27 cellular contexts compared by ENCODE assay signal in the genomic region with DNA sequence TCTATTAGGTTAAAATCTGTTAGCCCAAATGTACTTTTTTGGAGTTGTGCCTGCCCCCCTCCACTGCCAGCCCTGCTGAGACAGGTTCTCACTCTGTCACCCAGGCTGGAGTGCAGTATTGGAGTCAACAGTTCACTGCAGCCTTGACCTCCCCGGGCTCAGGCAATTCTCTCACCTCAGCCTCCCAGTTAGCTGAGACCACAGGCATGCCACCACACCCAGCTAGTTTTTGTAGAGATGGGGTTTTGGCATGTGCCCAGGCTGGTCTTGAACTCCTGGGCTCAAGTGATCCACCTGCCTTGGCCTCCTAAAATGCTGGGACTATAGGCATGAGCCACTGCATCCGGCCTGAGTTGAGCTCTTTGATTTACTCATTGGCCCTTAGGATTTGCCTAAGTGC.
DNase-seq lines count a peak whose midpoint lies in the region; ATAC-seq lines count a peak whose summit lies in the region.
"Had no signal": no experiment of that assay in that cellular context is flagged by ENCODE, and none has a peak within 500 bp of the region (broad histone marks: within the 10 kb centered on the region; RNA-seq: fewer than 3 reads in every experiment).

No MANE protein-coding gene starts in this region.

- peaks cover 79% of the 10 kb centered on the region for H3K36me3 Mint-ChIP-seq in activated T-cell treated with anti-CD3 and anti-CD28 coated beads, Interleukin-2, amount 50 U/mL, for 24 hours (ENCODE audit: low read depth)
- peaks cover 52% of the 10 kb centered on the region for H3K36me3 Mint-ChIP-seq in stimulated activated memory B cell treated with anti-CD40 and anti-IgM and Interleukin-4, amounts not matched to agents 10 μg/mL and 1 μg/mL and 100 μg/mL, for 72 hours

- no peaks in the 10 kb centered on the region for H3K27me3 Mint-ChIP-seq in activated T-cell treated with anti-CD3 and anti-CD28 coated beads, Interleukin-2, amount 50 U/mL, for 24 hours
- H3K27me3 Mint-ChIP-seq in stimulated activated memory B cell treated with anti-CD40 and anti-IgM and Interleukin-4, amounts not matched to agents 10 μg/mL and 1 μg/mL and 100 μg/mL, for 72 hours, result no peaks in the 10 kb centered on the region

- no peaks in the 10 kb centered on the region for H3K9me3 Mint-ChIP-seq in activated T-cell treated with anti-CD3 and anti-CD28 coated beads, Interleukin-2, amount 50 U/mL, for 24 hours
- no peaks in the 10 kb centered on the region for H3K9me3 Mint-ChIP-seq in stimulated activated memory B cell treated with anti-CD40 and anti-IgM and Interleukin-4, amounts not matched to agents 10 μg/mL and 1 μg/mL and 100 μg/mL, for 72 hours
- H3K9me3 Mint-ChIP-seq: activated naive CD4-positive, alpha-beta T cell treated with anti-CD3 and anti-CD28 coated beads for 36 hours; activated T-cell treated with anti-CD3 and anti-CD28 coated beads, Interleukin-2, amount 50 U/mL, for 4 hours; endodermal cell had no signal

- peaks cover 58% of the 10 kb centered on the region for H3K4me1 Mint-ChIP-seq in activated T-cell treated with anti-CD3 and anti-CD28 coated beads, Interleukin-2, amount 50 U/mL, for 24 hours (ENCODE audit: low read depth)
- H3K4me1 Mint-ChIP-seq in stimulated activated memory B cell treated with anti-CD40 and anti-IgM and Interleukin-4, amounts not matched to agents 10 μg/mL and 1 μg/mL and 100 μg/mL, for 72 hours, result peaks cover 8% of the 10 kb centered on the region
- H3K4me1 Mint-ChIP-seq: endodermal cell had no signal

- peak overlapping the region; percentile 84 for H3K27ac Mint-ChIP-seq in activated T-cell treated with anti-CD3 and anti-CD28 coated beads, Interleukin-2, amount 50 U/mL, for 24 hours
- H3K27ac Mint-ChIP-seq in stimulated activated memory B cell treated with anti-CD40 and anti-IgM and Interleukin-4, amounts not matched to agents 10 μg/mL and 1 μg/mL and 100 μg/mL, for 72 hours, result peak overlapping the region; percentile 58
- H3K27ac Mint-ChIP-seq: activated naive CD4-positive, alpha-beta T cell treated with anti-CD3 and anti-CD28 coated beads for 36 hours; endodermal cell had no signal

- ATAC-seq in stimulated activated memory B cell treated with anti-CD40 and anti-IgM and Interleukin-4, amounts not matched to agents 10 μg/mL and 1 μg/mL and 100 μg/mL, for 72 hours, result no peak
- ATAC-seq in GM21381 (IDR thresholded peaks at IDR 0.05; ENCODE audit: unreplicated experiment) (no peak), GM18870 (IDR thresholded peaks at IDR 0.05; ENCODE audit: unreplicated experiment) (no peak)
- ATAC-seq: activated CD4-positive, CD25-positive, alpha-beta regulatory T cell treated with anti-CD3 and anti-CD28 coated beads, Interleukin-2, amount 50 U/mL, for 24 hours; activated T-cell treated with anti-CD3 and anti-CD28 coated beads, Interleukin-2, amount 50 U/mL, for 4 hours; foreskin keratinocyte; heart right ventricle; psoas muscle had no signal

- DNase-seq in activated T-cell treated with anti-CD3 and anti-CD28 coated beads, Interleukin-2, amount 50 U/mL, for 24 hours, result no peak
- DNase-seq in activated T-cell treated with anti-CD3 and anti-CD28 coated beads for 4 hours (no peak), HT1080 (ENCODE audit: low read depth) (peak; percentile 20), astrocyte of the hippocampus (ENCODE audit: low read depth, low spot score) (peak; percentile 5), iPS-NIHi7 (ENCODE audit: extremely low spot score) (no peak)
- DNase-seq: activated CD8-positive, alpha-beta memory T cell treated with anti-CD3 and anti-CD28 coated beads for 24 hours; activated naive CD4-positive, alpha-beta T cell treated with anti-CD3 and anti-CD28 coated beads for 36 hours; activated T-cell treated with anti-CD3 and anti-CD28 coated beads, Interleukin-2, amount 50 U/mL, for 4 hours; AML-193; aorta; COR-L47; cortex of kidney; endodermal cell; foreskin keratinocyte; GDM1; heart right ventricle; NCI-H1417 treated with DMSO at 0.1 percent for 48 hours; NCI-H2081 treated with DMSO at 0.1 percent for 48 hours; NCI-H748 treated with DMSO at 0.1 percent for 48 hours; psoas muscle; RPMI8226; stomach; transverse colon had no signal

- H3K4me3 Mint-ChIP-seq in activated T-cell treated with anti-CD3 and anti-CD28 coated beads, Interleukin-2, amount 50 U/mL, for 24 hours, result no peak overlapping the region
- no peak overlapping the region for H3K4me3 Mint-ChIP-seq in stimulated activated memory B cell treated with anti-CD40 and anti-IgM and Interleukin-4, amounts not matched to agents 10 μg/mL and 1 μg/mL and 100 μg/mL, for 72 hours
- H3K4me3 Mint-ChIP-seq: activated naive CD4-positive, alpha-beta T cell treated with anti-CD3 and anti-CD28 coated beads for 36 hours; activated T-cell treated with anti-CD3 and anti-CD28 coated beads, Interleukin-2, amount 50 U/mL, for 4 hours; endodermal cell had no signal

Comparison
In these comparisons a context has a peak if more than half of its experiments do, and no peak if none do; other contexts are left out.
1. DNase-seq: peak in HT1080 (single experiment) and astrocyte of the hippocampus (single experiment); none in activated T-cell treated with anti-CD3 and anti-CD28 coated beads, Interleukin-2, amount 50 U/mL, for 24 hours (single experiment), activated T-cell treated with anti-CD3 and anti-CD28 coated beads for 4 hours (single experiment) and iPS-NIHi7 (single experiment).